Comparison of ENCODE assay signal across 8 cellular contexts in genomic region chr1:26826261-26827201, GRCh38. TPM values are rescaled to one million over a fixed set of nuclear protein-coding genes. Genes with fewer than 3 reads are reported as not detected.
DNase-seq lines count a peak whose midpoint lies in the region; ATAC-seq and TF ChIP-seq lines count a peak whose summit lies in the region.

A gene with protein sequence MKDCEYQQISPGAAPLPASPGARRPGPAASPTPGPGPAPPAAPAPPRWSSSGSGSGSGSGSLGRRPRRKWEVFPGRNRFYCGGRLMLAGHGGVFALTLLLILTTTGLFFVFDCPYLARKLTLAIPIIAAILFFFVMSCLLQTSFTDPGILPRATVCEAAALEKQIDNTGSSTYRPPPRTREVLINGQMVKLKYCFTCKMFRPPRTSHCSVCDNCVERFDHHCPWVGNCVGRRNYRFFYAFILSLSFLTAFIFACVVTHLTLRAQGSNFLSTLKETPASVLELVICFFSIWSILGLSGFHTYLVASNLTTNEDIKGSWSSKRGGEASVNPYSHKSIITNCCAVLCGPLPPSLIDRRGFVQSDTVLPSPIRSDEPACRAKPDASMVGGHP (plus strand): TSS chr1:26826688. CDS start chr1:26826805, 117 bp downstream.

- intact Hi-C loops in PC-9 (cut with micrococcal nuclease; ENCODE audit: unreplicated experiment) = no loop called here

- no peaks in the 10 kb centered on the region for H3K9me3 Mint-ChIP-seq in naive thymus-derived CD8-positive, alpha-beta T cell
- no peaks in the 10 kb centered on the region for H3K9me3 Mint-ChIP-seq in stimulated activated naive CD8-positive, alpha-beta T cell treated with anti-CD3 and anti-CD28 coated beads, Interleukin-15, amount 100 ng/mL, for 72 hours

- H3K36me3 Mint-ChIP-seq in naive thymus-derived CD8-positive, alpha-beta T cell = peaks cover 0 to 7% (median 0%) of the 10 kb centered on the region in 3 donors

- peak within 1 kb of the TSS; percentile 93 to 100 (median 97) for H3K27ac Mint-ChIP-seq in naive thymus-derived CD8-positive, alpha-beta T cell
- peak within 1 kb of the TSS; percentile 97 to 98 for H3K27ac Mint-ChIP-seq in stimulated activated naive CD8-positive, alpha-beta T cell treated with anti-CD3 and anti-CD28 coated beads, Interleukin-15, amount 100 ng/mL, for 72 hours

- CTCF ChIA-PET in PC-9 (lab: Charles Lee) = no interaction called here

- H3K4me2 ChIP-seq in PC-9 = peak within 1 kb of the TSS; percentile 86

- no peaks in the 10 kb centered on the region; the same call in 1 of the 2 replicates for H4K20me1 ChIP-seq in PC-9 (ENCODE audit: insufficient read depth)

- ATAC-seq in HG03521 (IDR thresholded peaks at IDR 0.05; ENCODE audit: unreplicated experiment) = peak; percentile 77
- ATAC-seq in naive thymus-derived CD8-positive, alpha-beta T cell = peak; percentile 88 to 89
- peak; percentile 85 for ATAC-seq in stimulated activated naive CD8-positive, alpha-beta T cell treated with anti-CD3 and anti-CD28 coated beads, Interleukin-15, amount 100 ng/mL, for 72 hours

- no peaks in the 10 kb centered on the region for H3K9me3 ChIP-seq in PC-9 (ENCODE audit: insufficient read depth, low read depth)

- H3K27me3 ChIP-seq in PC-9 (ENCODE audit: insufficient read depth, low read depth) = no peaks in the 10 kb centered on the region

- peaks cover 45% of the 10 kb centered on the region for H3K79me2 ChIP-seq in PC-9 (ENCODE audit: low read depth)

- H2AFZ ChIP-seq in PC-9 = peak within 1 kb of the TSS; percentile 82

- POLR2A ChIA-PET in PC-9 (lab: Charles Lee; ENCODE audit: unreplicated experiment) = interaction anchor here (0.6 to 0.9 kb wide), 4 partner anchors 20 to 109 kb away, joined by 5 to 9 read pairs (median 6); partner anchors contain the start of gene GPATCH3
- POLR2A ChIA-PET in naive thymus-derived CD8-positive, alpha-beta T cell (lab: Charles Lee) = interaction anchor here (1.0 to 1.1 kb wide), 2 partner anchors 16 to 64 kb away, joined by 4 to 5 read pairs; partner anchors contain the start of gene GPN2

- H3K36me3 ChIP-seq in PC-9 (ENCODE audit: low read depth) = no peaks in the 10 kb centered on the region; the same call in 1 of the 2 replicates

- BruUV-seq in PC-9 (replicated peaks; lab: Mats Ljungman, UMichigan) = no TSS peak

- peak within 1 kb of the TSS; percentile 91 to 97 (median 94) for H3K4me3 Mint-ChIP-seq in naive thymus-derived CD8-positive, alpha-beta T cell
- H3K4me3 Mint-ChIP-seq in stimulated activated naive CD8-positive, alpha-beta T cell treated with anti-CD3 and anti-CD28 coated beads, Interleukin-15, amount 100 ng/mL, for 72 hours = peak within 1 kb of the TSS; percentile 91 to 95

- no peaks in the 10 kb centered on the region for H3K9me2 ChIP-seq in PC-9 (ENCODE audit: insufficient read depth)

- DNase-seq in C1 segment of cervical spinal cord (lab: John Stamatoyannopoulos, UW) = peak in 11 of 14 donors; percentile 21 to 78 (median 52)
- DNase-seq in GM19238 (ENCODE audit: insufficient read length, low spot score) = peak; percentile 85
- peak in 1 of 2 experiments; percentile 70 for DNase-seq in PC-9
- peak; percentile 43 to 67 for DNase-seq in activated T-helper 1 cell treated with anti-CD3 and anti-CD28 coated beads, Interleukin-2, amount 50 U/mL, for 16 hours (ENCODE audit: low read depth in 1 of 2, low spot score in 1 of 2)
- DNase-seq in fibroblast of peridontal ligament (ENCODE audit: extremely low read depth) = peak; percentile 24
- peak; percentile 48 to 80 (median 74) for DNase-seq in naive thymus-derived CD8-positive, alpha-beta T cell
- DNase-seq in stimulated activated naive CD8-positive, alpha-beta T cell treated with anti-CD3 and anti-CD28 coated beads, Interleukin-15, amount 100 ng/mL, for 72 hours = peak; percentile 73 to 78

- H3K27me3 Mint-ChIP-seq in naive thymus-derived CD8-positive, alpha-beta T cell = no peaks in the 10 kb centered on the region
- H3K27me3 Mint-ChIP-seq in stimulated activated naive CD8-positive, alpha-beta T cell treated with anti-CD3 and anti-CD28 coated beads, Interleukin-15, amount 100 ng/mL, for 72 hours = no peaks in the 10 kb centered on the region

- peaks cover 34% of the 10 kb centered on the region for H3K4me1 ChIP-seq in PC-9 (replicated peaks; ENCODE audit: insufficient read depth)

- peaks cover 20% of the 10 kb centered on the region for H3F3A ChIP-seq in PC-9 (ENCODE audit: insufficient read depth, low read depth)

- peak within 1 kb of the TSS; percentile 62; the same call in 1 of the 2 replicates for H3K4me3 ChIP-seq in PC-9

- TF ChIP-seq CTCF in PC-9 (conservative IDR thresholded peaks at IDR 0.05) = no peak; the same call in 1 of the 2 replicates

- peak within 1 kb of the TSS; percentile 94 for H3K27ac ChIP-seq in PC-9

- H3K4me1 Mint-ChIP-seq in naive thymus-derived CD8-positive, alpha-beta T cell = peaks cover 35 to 66% (median 62%) of the 10 kb centered on the region in 4 donors
- peaks cover 57% of the 10 kb centered on the region for H3K4me1 Mint-ChIP-seq in stimulated activated naive CD8-positive, alpha-beta T cell treated with anti-CD3 and anti-CD28 coated beads, Interleukin-15, amount 100 ng/mL, for 72 hours

RNA-seq across cellular contexts. Expression of the gene that starts here (rescaled TPM):
- 27.2 and 36.1 TPM in 2 replicates for total RNA-seq in PC-9 (2021)
- 10 to 100 TPM; 29.9 to 37.4 TPM for total RNA-seq in naive thymus-derived CD8-positive, alpha-beta T cell
- polyA plus RNA-seq in naive thymus-derived CD8-positive, alpha-beta T cell = 10 to 100 TPM in 2 of 3 donors, 1 to 10 TPM in 1; 4.6 to 17.2 (median 12.8) TPM
